24 cellular contexts compared by ENCODE assay signal in the genomic region with DNA sequence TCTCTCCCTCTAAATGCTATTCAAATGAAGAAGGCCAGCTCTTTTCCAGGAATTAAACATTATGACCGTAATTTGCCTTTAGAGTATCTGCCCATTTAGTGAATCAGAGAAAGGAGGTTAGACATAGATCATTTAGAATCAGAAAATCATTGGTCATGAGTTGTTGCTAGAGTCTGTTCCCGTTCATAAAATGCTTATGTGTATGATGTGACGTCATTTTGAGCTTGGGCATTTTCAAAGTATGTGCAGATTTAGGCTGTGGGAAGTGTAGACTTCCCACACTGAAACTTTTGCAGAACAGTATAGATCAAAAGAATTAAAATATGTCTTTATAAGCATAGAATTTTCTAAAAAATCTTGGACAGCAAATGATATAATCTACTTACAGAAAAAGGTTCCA.
"Had no signal": no experiment of that assay in that cellular context is flagged by ENCODE, and none has a peak within 500 bp of the region (broad histone marks: within the 10 kb centered on the region; RNA-seq: fewer than 3 reads in every experiment).

No MANE protein-coding gene starts in this region.

- H3K4me3 ChIP-seq: esophagus squamous epithelium, lower lobe of right lung, thoracic aorta, tibial nerve, upper lobe of left lung had no signal

- H3K9ac ChIP-seq: parathyroid adenoma had no signal

- H3K27me3 Mint-ChIP-seq: memory B cell, progenitor cell of endocrine pancreas had no signal

- DNase-seq: cortex of kidney; effector memory CD8-positive, alpha-beta T cell; erythroblast; esophagus squamous epithelium; hypothalamus; immature natural killer cell; islet precursor cell; left ventricle myocardium superior; lower lobe of right lung; natural killer cell; stimulated activated CD4-positive, alpha-beta T cell treated with anti-CD3 and anti-CD28 coated beads, Interleukin-2, amount 100 ng/mL, for 24 hours; stimulated activated CD4-positive, alpha-beta T cell treated with anti-CD3 and anti-CD28 coated beads, Interleukin-4, amount 100 ng/mL, for 24 hours; stimulated activated naive CD8-positive, alpha-beta T cell treated with anti-CD3 and anti-CD28 coated beads, Interleukin-15, Interleukin-2, amounts not matched to agents 100 U/mL and 50 U/mL, for 24 hours; substantia nigra; upper lobe of left lung had no signal

- H3K79me2 ChIP-seq: parathyroid adenoma had no signal

- H3K9me3 ChIP-seq: esophagus squamous epithelium, lower lobe of right lung, thoracic aorta, upper lobe of left lung had no signal

- H3K27ac Mint-ChIP-seq: effector memory CD8-positive, alpha-beta T cell; immature natural killer cell; memory B cell; natural killer cell; progenitor cell of endocrine pancreas; stimulated activated effector memory CD8-positive, alpha-beta T cell treated with anti-CD3 and anti-CD28 coated beads, Interleukin-12 subunit alpha, Interleukin-12 subunit beta, amount 100 ng/mL, for 72 hours had no signal

- H3K4me1 Mint-ChIP-seq: immature natural killer cell; memory B cell; natural killer cell; stimulated activated effector memory CD8-positive, alpha-beta T cell treated with anti-CD3 and anti-CD28 coated beads, Interleukin-12 subunit alpha, Interleukin-12 subunit beta, amount 100 ng/mL, for 72 hours had no signal

- H3K4me3 Mint-ChIP-seq: effector memory CD8-positive, alpha-beta T cell; immature natural killer cell; memory B cell; natural killer cell; stimulated activated effector memory CD8-positive, alpha-beta T cell treated with anti-CD3 and anti-CD28 coated beads, Interleukin-12 subunit alpha, Interleukin-12 subunit beta, amount 100 ng/mL, for 72 hours had no signal

- H3K27ac ChIP-seq: esophagus squamous epithelium, lower lobe of right lung, parathyroid adenoma, thoracic aorta, upper lobe of left lung had no signal

- H3K36me3 ChIP-seq: esophagus squamous epithelium, lower lobe of right lung, thoracic aorta, tibial nerve, upper lobe of left lung had no signal

- H3K4me1 ChIP-seq: esophagus squamous epithelium, lower lobe of right lung, parathyroid adenoma, upper lobe of left lung had no signal

- ATAC-seq: effector memory CD8-positive, alpha-beta T cell; left ventricle myocardium superior; lower lobe of right lung; natural killer cell; sciatic nerve; stimulated activated effector memory CD8-positive, alpha-beta T cell treated with anti-CD3 and anti-CD28 coated beads, Interleukin-12 subunit alpha, Interleukin-12 subunit beta, amount 100 ng/mL, for 72 hours; stimulated activated naive CD8-positive, alpha-beta T cell treated with anti-CD3 and anti-CD28 coated beads, Interleukin-15, Interleukin-2, amounts not matched to agents 100 U/mL and 50 U/mL, for 24 hours had no signal

- FAIRE-seq: frontal cortex, urothelium cell line had no signal

- H3K36me3 Mint-ChIP-seq: immature natural killer cell; memory B cell; stimulated activated effector memory CD8-positive, alpha-beta T cell treated with anti-CD3 and anti-CD28 coated beads, Interleukin-12 subunit alpha, Interleukin-12 subunit beta, amount 100 ng/mL, for 72 hours had no signal

- H3K27me3 ChIP-seq: esophagus squamous epithelium, tibial nerve, upper lobe of left lung had no signal

- H2AFZ ChIP-seq: parathyroid adenoma had no signal
